Comparison of ENCODE assay signal across 8 cellular contexts in genomic region chr20:59751075-59751711, GRCh38.
DNase-seq lines count a peak whose midpoint lies in the region; ATAC-seq and TF ChIP-seq lines count a peak whose summit lies in the region.

No MANE protein-coding gene starts in this region.

- H3K27me3 ChIP-seq in heart right ventricle (peaks cover 0 to 71% (median 23%) of the 10 kb centered on the region in 7 donors), sigmoid colon (peaks cover 0 to 17% (median 13%) of the 10 kb centered on the region in 3 donors)

- peak; percentile 61 to 87 (median 80) for ATAC-seq in heart right ventricle
- ATAC-seq in HG03045 (IDR thresholded peaks at IDR 0.05; ENCODE audit: unreplicated experiment), result no peak

- H3K27ac ChIP-seq in heart right ventricle, result peak overlapping the region in 2 of 10 donors; percentile 79 to 82
- H3K27ac ChIP-seq in sigmoid colon, result no peak overlapping the region

- H3K27me3 Mint-ChIP-seq in activated naive CD8-positive, alpha-beta T cell treated with anti-CD3 and anti-CD28 coated beads for 36 hours, result peaks cover 20% of the 10 kb centered on the region

- H3K9me3 Mint-ChIP-seq in activated naive CD8-positive, alpha-beta T cell treated with anti-CD3 and anti-CD28 coated beads for 36 hours, result no peaks in the 10 kb centered on the region

- TF ChIP-seq CTCF in heart right ventricle (IDR thresholded peaks at IDR 0.05), result peak; percentile 51 to 87 (median 79)
- peak; percentile 33 to 69 (median 52) for TF ChIP-seq CTCF in sigmoid colon (IDR thresholded peaks at IDR 0.05)

- WGBS in heart right ventricle, 2 donors, result 27 to 28% methylated on average over 21 of the region's 21 CpGs
- WGBS in sigmoid colon, 2 donors, result 26 to 29% methylated on average over 21 of the region's 21 CpGs

- peaks cover 0 to 42% (median 29%) of the 10 kb centered on the region in 9 donors for H3K4me1 ChIP-seq in heart right ventricle
- H3K4me1 ChIP-seq in sigmoid colon, result peaks cover 0 to 48% (median 32%) of the 10 kb centered on the region in 4 donors

- TF ChIP-seq EP300 in sigmoid colon (IDR thresholded peaks at IDR 0.05), result no peak

- H3K27ac Mint-ChIP-seq in activated naive CD8-positive, alpha-beta T cell treated with anti-CD3 and anti-CD28 coated beads for 36 hours, result no peak overlapping the region

- no peaks in the 10 kb centered on the region for H3K36me3 Mint-ChIP-seq in activated naive CD8-positive, alpha-beta T cell treated with anti-CD3 and anti-CD28 coated beads for 36 hours

- H3K4me3 Mint-ChIP-seq in activated naive CD8-positive, alpha-beta T cell treated with anti-CD3 and anti-CD28 coated beads for 36 hours, result no peak overlapping the region

- H3K4me1 Mint-ChIP-seq in activated naive CD8-positive, alpha-beta T cell treated with anti-CD3 and anti-CD28 coated beads for 36 hours, result no peaks in the 10 kb centered on the region

- no peak for TF ChIP-seq POLR2A in sigmoid colon (IDR thresholded peaks at IDR 0.05)

- no peaks in the 10 kb centered on the region for H3K9me3 ChIP-seq in heart right ventricle
- H3K9me3 ChIP-seq in sigmoid colon, result no peaks in the 10 kb centered on the region

- intact Hi-C loops in heart right ventricle (cut with DNase I), result loop anchor here (1.0 to 5.0 kb wide), 8 partner anchors 149 to 180 kb away; partner anchors contain the start of gene PHACTR3 (in 1 of the 10)
- intact Hi-C loops in sigmoid colon (cut with DNase I), result loop anchor here (2.0 kb wide), 2 partner anchors 152 to 180 kb away; no protein-coding TSS in a partner anchor

- no peaks in the 10 kb centered on the region for H3K36me3 ChIP-seq in heart right ventricle
- H3K36me3 ChIP-seq in sigmoid colon, result no peaks in the 10 kb centered on the region

- DNase-seq in activated CD4-positive, CD25-positive, alpha-beta regulatory T cell treated with anti-CD3 and anti-CD28 coated beads, Interleukin-2, amount 50 U/mL, for 72 hours, result peak; percentile 40
- no peak for DNase-seq in activated CD4-positive, CD25-positive, alpha-beta regulatory T cell (lab: John Stamatoyannopoulos, UW)
- DNase-seq in GOT3 (lab: John Stamatoyannopoulos, UW), result peak; percentile 67
- peak; percentile 34 to 58 for DNase-seq in NCI-H1930 (lab: John Stamatoyannopoulos, UW)
- peak; percentile 53 for DNase-seq in activated naive CD8-positive, alpha-beta T cell treated with anti-CD3 and anti-CD28 coated beads for 36 hours
- peak; percentile 63 to 78 for DNase-seq in heart right ventricle
- DNase-seq in sigmoid colon, result peak; percentile 77

- H3K4me3 ChIP-seq in heart right ventricle (no peak overlapping the region), sigmoid colon (no peak overlapping the region)

Comparison
In these comparisons a context has a peak if more than half of its experiments do, and no peak if none do; other contexts are left out.
1. DNase-seq: peak in activated CD4-positive, CD25-positive, alpha-beta regulatory T cell treated with anti-CD3 and anti-CD28 coated beads, Interleukin-2, amount 50 U/mL, for 72 hours (single experiment), GOT3 (single experiment), NCI-H1930 (2 of 2), activated naive CD8-positive, alpha-beta T cell treated with anti-CD3 and anti-CD28 coated beads for 36 hours (single experiment), heart right ventricle (2 of 2) and sigmoid colon (single experiment); none in activated CD4-positive, CD25-positive, alpha-beta regulatory T cell (0 of 4).